26 cellular contexts compared by ENCODE assay signal in genomic region chr4:112238833-112239232, GRCh38.
"Had no signal": no experiment of that assay in that cellular context is flagged by ENCODE, and none has a peak within 500 bp of the region (broad histone marks: within the 10 kb centered on the region; RNA-seq: fewer than 3 reads in every experiment).

No MANE protein-coding gene starts in this region.

- ATAC-seq: esophagus mucosa; gastrocnemius medialis; left ventricle myocardium superior; lower lobe of right lung; naive thymus-derived CD8-positive, alpha-beta T cell; sciatic nerve; upper lobe of right lung had no signal

- FAIRE-seq: keratinocyte had no signal

- H3K27ac Mint-ChIP-seq: nephron progenitor cell; stimulated activated naive CD8-positive, alpha-beta T cell treated with anti-CD3 and anti-CD28 coated beads, Interleukin-15, Interleukin-2, amounts not matched to agents 100 ng/mL and 50 ng/mL, for 24 hours had no signal

- H3K9me3 ChIP-seq: gastrocnemius medialis, lower lobe of right lung, prostate gland, right atrium auricular region, suprapubic skin, transverse colon, upper lobe of right lung, uterus had no signal

- H3K4me2 ChIP-seq: smooth muscle cell had no signal

- H3K27ac ChIP-seq: dorsolateral prefrontal cortex, epithelial cell of prostate, gastrocnemius medialis, lower lobe of right lung, prostate gland, right atrium auricular region, suprapubic skin, transverse colon, upper lobe of right lung, uterus had no signal

- DNase-seq: dorsolateral prefrontal cortex; effector CD4-positive, alpha-beta T cell; foreskin fibroblast; gastrocnemius medialis; head of caudate nucleus; left ventricle myocardium superior; lower lobe of right lung; naive thymus-derived CD8-positive, alpha-beta T cell; nephron progenitor cell; nucleus accumbens; stimulated activated CD4-positive, alpha-beta T cell treated with anti-CD3 and anti-CD28 coated beads, Interleukin-12 subunit alpha, Interleukin-12 subunit beta, amount 100 ng/mL, for 4 hours; stimulated activated CD4-positive, alpha-beta T cell treated with anti-CD3 and anti-CD28 coated beads, Interleukin-1b, Interleukin-23, amount 100 ng/mL, for 48 hours; stimulated activated CD4-positive, alpha-beta T cell treated with anti-CD3 and anti-CD28 coated beads, Interleukin-4, amount 100 ng/mL, for 1 hour; stimulated activated CD8-positive, alpha-beta memory T cell treated with anti-CD3 and anti-CD28 coated beads, Interleukin-4, amount 100 ng/mL, for 48 hours; transverse colon; upper lobe of right lung; uterus had no signal

- H3K36me3 ChIP-seq: gastrocnemius medialis, lower lobe of right lung, prostate gland, right atrium auricular region, suprapubic skin, upper lobe of right lung, uterus had no signal

- H3K27me3 Mint-ChIP-seq: naive thymus-derived CD8-positive, alpha-beta T cell; stimulated activated naive CD8-positive, alpha-beta T cell treated with anti-CD3 and anti-CD28 coated beads, Interleukin-15, Interleukin-2, amounts not matched to agents 100 ng/mL and 50 ng/mL, for 24 hours had no signal

- H3K4me3 Mint-ChIP-seq: naive thymus-derived CD8-positive, alpha-beta T cell; nephron progenitor cell; stimulated activated naive CD8-positive, alpha-beta T cell treated with anti-CD3 and anti-CD28 coated beads, Interleukin-15, Interleukin-2, amounts not matched to agents 100 ng/mL and 50 ng/mL, for 24 hours had no signal

- H3K27me3 ChIP-seq: dorsolateral prefrontal cortex, gastrocnemius medialis, right atrium auricular region, suprapubic skin, transverse colon, upper lobe of right lung, uterus had no signal

- H3K4me1 ChIP-seq: prostate gland, right atrium auricular region, uterus had no signal

- H3K4me3 ChIP-seq: dorsolateral prefrontal cortex, gastrocnemius medialis, lower lobe of right lung, prostate gland, right atrium auricular region, smooth muscle cell, suprapubic skin, transverse colon, upper lobe of right lung, uterus had no signal

- H3K9me3 Mint-ChIP-seq: naive thymus-derived CD8-positive, alpha-beta T cell; nephron progenitor cell; stimulated activated naive CD8-positive, alpha-beta T cell treated with anti-CD3 and anti-CD28 coated beads, Interleukin-15, Interleukin-2, amounts not matched to agents 100 ng/mL and 50 ng/mL, for 24 hours had no signal
